In genomic region chr6:31718294-31718693, GRCh38 we compare ENCODE assay signal across 1 cellular context.
TF ChIP-seq lines count a peak whose summit lies in the region.

No MANE protein-coding gene starts in this region.

TF ChIP-seq in H1, 55 proteins besides CTCF, POLR2A, EP300 and RAD21:
- TF ChIP-seq BCL11A (IDR thresholded peaks at IDR 0.05; ENCODE audit: low read depth in 2 of 2, low read length in 2 of 2), result no peak
- TF ChIP-seq HDAC6 (IDR thresholded peaks at IDR 0.05; ENCODE audit: low read depth, low read length), result no peak
- TF ChIP-seq SP1 (IDR thresholded peaks at IDR 0.05; ENCODE audit: low read depth, low read length), result peak; percentile 72
- no peak for TF ChIP-seq BRCA1 (IDR thresholded peaks at IDR 0.05; ENCODE audit: low read depth, low read length)
- TF ChIP-seq CEBPB (IDR thresholded peaks at IDR 0.05; ENCODE audit: low read depth, low read length), result no peak
- TF ChIP-seq TCF12 (IDR thresholded peaks at IDR 0.05; ENCODE audit: low read depth, low read length), result 0 out of 2 replicates have a peak, but pooled peaks have one; percentile 22
- TF ChIP-seq KDM5A (IDR thresholded peaks at IDR 0.05; ENCODE audit: low read length), result no peak
- peak; percentile 43 for TF ChIP-seq ASH2L (IDR thresholded peaks at IDR 0.05; ENCODE audit: low read length)
